In genomic region chr11:56380120-56380519, GRCh38 we compare ENCODE assay signal across 9 cellular contexts. TPM values are rescaled to one million over a fixed set of nuclear protein-coding genes. Genes with fewer than 3 reads are reported as not detected.
"Had no signal": no experiment of that assay in that cellular context is flagged by ENCODE, and none has a peak within 500 bp of the region (broad histone marks: within the 10 kb centered on the region; RNA-seq: fewer than 3 reads in every experiment).

No MANE protein-coding gene starts in this region.

- H3K27ac ChIP-seq: GM23248, KMS-11 had no signal

- H3K4me3 ChIP-seq: GM23248 had no signal

- H3K9ac ChIP-seq: GM23248, KMS-11 had no signal

- DNase-seq: GM23248, GOT3, H9, HCEC 1CT, KBM-7 had no signal

- H2AFZ ChIP-seq: GM23248 had no signal

- H3K4me2 ChIP-seq: KMS-11 had no signal

- FAIRE-seq: H54, HTR-8/SVneo had no signal

RNA-seq across cellular contexts. Expression of gene OR8U1, which starts 4.7 kb away (rescaled TPM):
- total RNA-seq: GM23248, H9, HT-29 had no signal
- polyA plus RNA-seq: GM23248 had no signal

RNA-seq across cellular contexts. Expression of gene OR8J1, which starts 26.0 kb away (rescaled TPM):
- total RNA-seq: GM23248, H9, HT-29 had no signal
- polyA plus RNA-seq: GM23248 had no signal

RNA-seq across cellular contexts. Expression of gene OR5AL1, which starts 32.4 kb away (rescaled TPM):
- total RNA-seq: GM23248, H9, HT-29 had no signal
- polyA plus RNA-seq: GM23248 had no signal

RNA-seq across cellular contexts. Expression of gene OR8K1, which starts 34.3 kb away (rescaled TPM):
- total RNA-seq: GM23248, H9, HT-29 had no signal
- polyA plus RNA-seq: GM23248 had no signal
